In the genomic region with DNA sequence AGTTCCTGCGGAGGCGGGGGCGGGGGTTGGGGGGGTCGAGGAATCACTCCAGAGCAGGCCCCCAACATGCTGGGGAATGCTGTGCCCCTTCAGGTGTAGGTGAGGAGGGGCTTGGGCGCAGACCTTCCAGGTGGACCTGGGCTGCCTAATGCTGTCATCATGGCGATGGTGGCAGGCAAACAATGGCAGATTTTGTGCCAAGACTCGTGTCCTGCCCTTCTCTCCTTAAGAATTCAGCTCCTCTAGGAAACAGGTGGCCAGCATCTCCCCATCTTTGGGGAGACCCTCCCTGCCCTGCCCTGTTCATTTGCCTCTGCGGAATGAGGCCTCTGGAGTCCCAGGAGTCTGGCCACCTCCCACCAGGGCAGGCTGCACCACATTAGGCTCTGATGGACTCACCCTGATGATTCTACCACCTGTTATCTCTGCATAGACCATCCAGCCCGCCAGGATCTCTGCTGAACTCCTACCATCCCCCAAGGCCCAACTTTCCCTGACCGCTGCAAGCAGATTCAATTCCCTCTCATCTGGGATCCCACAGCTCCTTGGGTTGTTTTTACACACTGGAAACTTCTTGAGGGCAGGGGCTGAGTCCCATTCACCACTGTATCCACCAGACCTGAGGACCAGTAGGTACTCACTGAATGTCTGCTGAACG, we compare ENCODE assay signal across 19 cellular contexts. TPM values are rescaled to one million over a fixed set of nuclear protein-coding genes. Genes with fewer than 3 reads are reported as not detected.
DNase-seq lines count a peak whose midpoint lies in the region; ATAC-seq and TF ChIP-seq lines count a peak whose summit lies in the region.
"Had no signal": no experiment of that assay in that cellular context is flagged by ENCODE, and none has a peak within 500 bp of the region (broad histone marks: within the 10 kb centered on the region; RNA-seq: fewer than 3 reads in every experiment).

No MANE protein-coding gene starts in this region.

- peaks cover 12 to 20% of the 10 kb centered on the region in 2 donors for H3K4me1 ChIP-seq in neuronal stem cell (ENCODE audit: control insufficient read depth in 2 of 2, insufficient read depth in 1 of 2, low read depth in 1 of 2, low read length in 2 of 2)
- H3K4me1 ChIP-seq: BLaER1 had no signal

- peak overlapping the region; percentile 88 for H2AK5ac ChIP-seq in neuronal stem cell (ENCODE audit: low read depth, low read length)

- no peaks in the 10 kb centered on the region for H3K9me3 ChIP-seq in neuronal stem cell (replicated peaks in 1 of 2; ENCODE audit: control insufficient read depth in 2 of 2, insufficient read depth in 1 of 2, low read depth in 1 of 2, low read length in 2 of 2)
- H3K9me3 ChIP-seq: BLaER1 had no signal

- H3K9ac ChIP-seq in neuronal stem cell (ENCODE audit: low read depth, low read length, poor library complexity): no peak overlapping the region
- H3K9ac ChIP-seq: BLaER1 had no signal

- H2AFZ ChIP-seq in neuronal stem cell (ENCODE audit: low read length): no peak overlapping the region

- peak overlapping the region; percentile 23 to 77 for H3K27ac Mint-ChIP-seq in stimulated activated naive CD8-positive, alpha-beta T cell treated with anti-CD3 and anti-CD28 coated beads, Interleukin-15, amount 100 ng/mL, for 72 hours
- H3K27ac Mint-ChIP-seq in glutamatergic neuron (ENCODE audit: unreplicated experiment): peak overlapping the region; percentile 62
- H3K27ac Mint-ChIP-seq: CD8-positive, alpha-beta T cell had no signal

- no peak overlapping the region for H3K23ac ChIP-seq in neuronal stem cell (ENCODE audit: low read depth, low read length, poor library complexity)

- no peak overlapping the region for H2BK120ac ChIP-seq in neuronal stem cell (ENCODE audit: low read depth, low read length)

- H3K4me2 ChIP-seq in neuronal stem cell (ENCODE audit: insufficient read depth, low read length, poor library complexity, severe bottlenecking): no peak overlapping the region
- H3K4me2 ChIP-seq: BLaER1 had no signal

- no peak overlapping the region for H3K4me3 Mint-ChIP-seq in stimulated activated naive CD8-positive, alpha-beta T cell treated with anti-CD3 and anti-CD28 coated beads, Interleukin-15, amount 100 ng/mL, for 72 hours
- H3K4me3 Mint-ChIP-seq in glutamatergic neuron (ENCODE audit: unreplicated experiment): no peak overlapping the region
- H3K4me3 Mint-ChIP-seq: CD8-positive, alpha-beta T cell had no signal

- H2BK12ac ChIP-seq in neuronal stem cell (ENCODE audit: low read length): peak overlapping the region; percentile 67

- H3K18ac ChIP-seq in neuronal stem cell (ENCODE audit: low read length): peak overlapping the region; percentile 66

- peaks cover 1% of the 10 kb centered on the region for H3K79me1 ChIP-seq in neuronal stem cell (ENCODE audit: low read depth, low read length)

- no peak overlapping the region for H4K8ac ChIP-seq in neuronal stem cell (ENCODE audit: low read depth, low read length)

- no peak overlapping the region for H3K14ac ChIP-seq in neuronal stem cell (ENCODE audit: low read length)

- H3K9me3 Mint-ChIP-seq in stimulated activated naive CD8-positive, alpha-beta T cell treated with anti-CD3 and anti-CD28 coated beads, Interleukin-15, amount 100 ng/mL, for 72 hours: no peaks in the 10 kb centered on the region
- peaks cover 11% of the 10 kb centered on the region for H3K9me3 Mint-ChIP-seq in glutamatergic neuron (ENCODE audit: unreplicated experiment)
- H3K9me3 Mint-ChIP-seq: CD8-positive, alpha-beta T cell had no signal

- peaks cover 5% of the 10 kb centered on the region for H3K36me3 Mint-ChIP-seq in glutamatergic neuron (ENCODE audit: unreplicated experiment)
- H3K36me3 Mint-ChIP-seq: CD8-positive, alpha-beta T cell had no signal

- peak overlapping the region; percentile 65 for H2BK15ac ChIP-seq in neuronal stem cell (ENCODE audit: low read length)

- H3K36me3 ChIP-seq in neuronal stem cell (replicated peaks in 1 of 2; ENCODE audit: control insufficient read depth in 2 of 2, insufficient read depth in 2 of 2, low read length in 2 of 2): no peaks in the 10 kb centered on the region
- H3K36me3 ChIP-seq: BLaER1 had no signal

- H3K27ac ChIP-seq in neuronal stem cell (replicated peaks; ENCODE audit: low read length): no peak overlapping the region
- H3K27ac ChIP-seq: BLaER1 had no signal

- no peaks in the 10 kb centered on the region for H3K27me3 Mint-ChIP-seq in stimulated activated naive CD8-positive, alpha-beta T cell treated with anti-CD3 and anti-CD28 coated beads, Interleukin-15, amount 100 ng/mL, for 72 hours
- peaks cover 17% of the 10 kb centered on the region for H3K27me3 Mint-ChIP-seq in glutamatergic neuron (ENCODE audit: unreplicated experiment)

- no peak for ATAC-seq in stimulated activated naive CD8-positive, alpha-beta T cell treated with anti-CD3 and anti-CD28 coated beads, Interleukin-15, amount 100 ng/mL, for 72 hours
- no peak for ATAC-seq in stimulated activated naive CD8-positive, alpha-beta T cell treated with anti-CD3 and anti-CD28 coated beads, Interleukin-15, Interleukin-2, amounts not matched to agents 100 U/mL and 50 U/mL, for 24 hours
- ATAC-seq in HG02981 (IDR thresholded peaks at IDR 0.05; ENCODE audit: unreplicated experiment) (no peak), HG03175 (IDR thresholded peaks at IDR 0.05; ENCODE audit: unreplicated experiment) (no peak)

- no CpG with 5 or more reads among the region's 11 CpGs for WGBS in neuronal stem cell (ENCODE audit: extremely low coverage in 2 of 2, insufficient read length in 2 of 2, insufficient replicate concordance in 1 of 2), 2 donors

- peak overlapping the region; percentile 15 for H4K91ac ChIP-seq in neuronal stem cell (ENCODE audit: low read depth, low read length, poor library complexity)

- TF ChIP-seq CTCF in glutamatergic neuron (IDR thresholded peaks at IDR 0.05; ENCODE audit: partially characterized antibody, unreplicated experiment): no peak

- H2BK5ac ChIP-seq in neuronal stem cell (ENCODE audit: low read length): no peak overlapping the region

- H3K4ac ChIP-seq in neuronal stem cell (ENCODE audit: low read length): peak overlapping the region; percentile 24

- no peaks in the 10 kb centered on the region for H3K27me3 ChIP-seq in neuronal stem cell (ENCODE audit: control insufficient read depth in 3 of 3, insufficient read depth in 3 of 3, low read depth in 1 of 3, low read length in 3 of 3)
- H3K27me3 ChIP-seq: BLaER1 had no signal

- no peaks in the 10 kb centered on the region for H3K4me1 Mint-ChIP-seq in stimulated activated naive CD8-positive, alpha-beta T cell treated with anti-CD3 and anti-CD28 coated beads, Interleukin-15, amount 100 ng/mL, for 72 hours
- H3K4me1 Mint-ChIP-seq in glutamatergic neuron (ENCODE audit: low read depth, unreplicated experiment): peaks cover 22% of the 10 kb centered on the region

- DNase-seq in stimulated activated naive CD8-positive, alpha-beta T cell treated with anti-CD3 and anti-CD28 coated beads, Interleukin-15, amount 100 ng/mL, for 72 hours: no peak
- DNase-seq in stimulated activated naive CD8-positive, alpha-beta T cell treated with anti-CD3 and anti-CD28 coated beads, Interleukin-15, Interleukin-2, amounts not matched to agents 100 U/mL and 50 U/mL, for 24 hours: no peak
- DNase-seq in glutamatergic neuron (no peak), neuronal stem cell (ENCODE audit: low spot score) (no peak), SW 1271 (lab: John Stamatoyannopoulos, UW) (no peak), NCI-H1417 (lab: John Stamatoyannopoulos, UW) (no peak)
- DNase-seq: CD8-positive, alpha-beta T cell; DND-41; Kasumi-1; MM.1S; NCI-H1105; NCI-H1694 treated with DMSO at 0.1 percent for 48 hours; NCI-H2107; NCI-H226; NCI-H526 treated with DMSO at 0.1 percent for 48 hours; SIG-M5 had no signal

- H3K4me3 ChIP-seq in neuronal stem cell (ENCODE audit: low read length in 2 of 2): no peak overlapping the region
- H3K4me3 ChIP-seq: BLaER1 had no signal

RNA-seq across cellular contexts. Expression of a gene that starts 10.9 kb away (rescaled TPM):
- 48.6 TPM for total RNA-seq in glutamatergic neuron (ENCODE audit: unreplicated experiment)
- polyA plus RNA-seq in neuronal stem cell (2013, experiment 1 of 2): 16.4 TPM
- polyA plus RNA-seq in neuronal stem cell (2013, experiment 2 of 2): 16.6 TPM
